Comparison of ENCODE assay signal across 17 cellular contexts in the genomic region with DNA sequence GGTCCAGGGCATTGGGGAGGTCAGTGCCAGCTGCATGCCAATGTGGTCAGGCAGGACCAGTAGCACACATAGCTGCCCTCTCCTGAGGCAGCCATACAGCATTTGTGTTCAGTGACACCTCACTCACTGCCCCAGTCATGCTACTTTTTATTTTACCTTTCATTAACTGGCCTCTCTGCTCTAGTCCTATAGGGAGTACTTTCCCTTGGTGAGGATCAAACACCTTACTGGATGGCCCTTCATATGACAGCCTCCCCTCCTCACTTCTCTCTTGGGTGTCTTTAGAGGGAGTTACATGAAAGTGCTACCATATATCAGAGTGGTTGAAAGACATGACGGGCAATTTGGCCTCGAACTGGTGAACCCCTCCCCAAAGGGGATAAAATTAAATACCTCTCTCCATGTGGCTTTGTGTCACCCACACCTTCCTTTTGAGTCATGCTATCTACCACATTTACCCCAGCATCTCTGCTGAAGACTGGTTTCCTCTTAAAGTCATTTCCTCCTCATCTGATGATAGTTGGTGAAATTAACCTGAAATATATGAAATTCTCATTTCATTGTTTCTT. TPM values are rescaled to one million over a fixed set of nuclear protein-coding genes. Genes with fewer than 3 reads are reported as not detected.
A peak's percentile ranks its signal among the peaks of the same experiment; 100 is the strongest.
DNase-seq lines count a peak whose midpoint lies in the region; ATAC-seq, FAIRE-seq and TF ChIP-seq lines count a peak whose summit lies in the region.
"Had no signal": no experiment of that assay in that cellular context is flagged by ENCODE, and none has a peak within 500 bp of the region (broad histone marks: within the 10 kb centered on the region; RNA-seq: fewer than 3 reads in every experiment).

No MANE protein-coding gene starts in this region.

- H3K27me3 Mint-ChIP-seq in T-helper 2 cell treated with Interferon-gamma antibody and Interleukin-4, amounts not matched to agents 5 μg/mL and 100 μg/mL, for 36 hours (ENCODE audit: low read depth), result no peaks in the 10 kb centered on the region

- BruUV-seq in GM12878 (replicated peaks; lab: Mats Ljungman, UMichigan), result no TSS peak

- H4K91ac ChIP-seq in trophoblast cell (ENCODE audit: low read depth, low read length), result no peak overlapping the region

- peak; percentile 68 for DNase-seq in activated CD8-positive, alpha-beta memory T cell treated with anti-CD3 and anti-CD28 coated beads for 24 hours
- DNase-seq in activated CD8-positive, alpha-beta memory T cell treated with anti-CD3 and anti-CD28 coated beads, Interleukin-2, amount 50 U/mL, for 48 hours, result no peak
- DNase-seq in T-helper 2 cell treated with Interferon-gamma antibody and Interleukin-4, amounts not matched to agents 5 μg/mL and 100 μg/mL, for 36 hours (ENCODE audit: low spot score), result peak; percentile 73
- DNase-seq in GM12878 (ENCODE audit: low read depth, low spot score) (no peak), trophoblast cell (no peak), cerebellum (ENCODE audit: low spot score) (no peak), adrenal gland (no peak)
- peak; percentile 12 to 38 for DNase-seq in stimulated activated CD8-positive, alpha-beta memory T cell treated with anti-CD3 and anti-CD28 coated beads, Interleukin-7, amount 100 ng/mL, for 4 hours (ENCODE audit: low read depth in 2 of 2)
- DNase-seq: HCEC 1CT, head of caudate nucleus, left ventricle myocardium inferior, NCI-H1417, NCI-H524 treated with DMSO at 0.1 percent for 48 hours, uterus had no signal

- in situ Hi-C loops in GM12878 (cut with MboI), result no loop called here

- no peak overlapping the region for H3K18ac ChIP-seq in trophoblast cell (ENCODE audit: low read length)

- H2AK5ac ChIP-seq in trophoblast cell (ENCODE audit: low read length), result no peak overlapping the region

- TF ChIP-seq CTCF in GM12878 (IDR thresholded peaks at IDR 0.05 in 2 of 3, conservative IDR thresholded peaks at IDR 0.05 in 1 of 3; ENCODE audit: control insufficient read depth in 2 of 3, extremely low read depth in 1 of 3, insufficient read depth in 1 of 3, low read depth in 3 of 3, low read length in 3 of 3), result no peak
- TF ChIP-seq CTCF in adrenal gland (IDR thresholded peaks at IDR 0.05), result no peak

- H3K36me3 Mint-ChIP-seq in T-helper 2 cell treated with Interferon-gamma antibody and Interleukin-4, amounts not matched to agents 5 μg/mL and 100 μg/mL, for 36 hours (ENCODE audit: low read depth), result peaks cover 21% of the 10 kb centered on the region

- H3K4me1 ChIP-seq in GM12878 (ENCODE audit: control insufficient read depth, insufficient read depth, low read length), result no peaks in the 10 kb centered on the region
- no peaks in the 10 kb centered on the region for H3K4me1 ChIP-seq in trophoblast cell (ENCODE audit: control insufficient read depth in 1 of 2, insufficient read depth in 2 of 2, low read length in 2 of 2)
- peaks cover 0 to 8% of the 10 kb centered on the region in 2 donors for H3K4me1 ChIP-seq in adrenal gland (replicated peaks in 1 of 2)
- H3K4me1 ChIP-seq: uterus had no signal

- H3K23ac ChIP-seq in trophoblast cell (ENCODE audit: low read length), result no peak overlapping the region

- peaks cover 31% of the 10 kb centered on the region for H3K4me1 Mint-ChIP-seq in T-helper 2 cell treated with Interferon-gamma antibody and Interleukin-4, amounts not matched to agents 5 μg/mL and 100 μg/mL, for 36 hours (ENCODE audit: low read depth)

- no peak for TF ChIP-seq EP300 in GM12878 (IDR thresholded peaks at IDR 0.05; ENCODE audit: borderline replicate concordance in 1 of 2, control insufficient read depth in 1 of 2, low read depth in 2 of 2, low read length in 2 of 2)

- 0% methylated on average over 2 of the region's 2 CpGs for WGBS in GM12878 (ENCODE audit: insufficient coverage, insufficient replicate concordance, low lambda C conversion rate, missing lambda C conversion rate)
- WGBS in trophoblast cell (ENCODE audit: extremely low coverage, insufficient coverage, insufficient read length), result no CpG with 5 or more reads among the region's 2 CpGs
- 19 to 35% (median 26%) methylated on average over 2 of the region's 2 CpGs for WGBS in adrenal gland, 4 donors

- no peaks in the 10 kb centered on the region for H4K20me1 ChIP-seq in GM12878 (ENCODE audit: control insufficient read depth, insufficient read depth)

- no peaks in the 10 kb centered on the region for H3K9me3 ChIP-seq in GM12878 (replicated peaks; ENCODE audit: control insufficient read depth, insufficient read depth, low read length)
- no peaks in the 10 kb centered on the region for H3K9me3 ChIP-seq in trophoblast cell (ENCODE audit: insufficient read depth, low read depth, low read length)
- H3K9me3 ChIP-seq in adrenal gland (replicated peaks in 1 of 3), result no peaks in the 10 kb centered on the region
- H3K9me3 ChIP-seq: left ventricle myocardium inferior, right atrium auricular region, uterus had no signal

- no peak overlapping the region for H2BK12ac ChIP-seq in trophoblast cell (ENCODE audit: low read length)

- H3K9ac ChIP-seq in GM12878 (ENCODE audit: control insufficient read depth, insufficient read depth, low read length) (no peak overlapping the region), trophoblast cell (ENCODE audit: low read length) (no peak overlapping the region)

- RAD21 ChIA-PET in GM12878 (lab: Charles Lee; ENCODE audit: unreplicated experiment), result interaction anchor here (0.8 to 1.3 kb wide), 2 partner anchors 41 to 223 kb away, joined by 4 to 7 read pairs; no protein-coding TSS in a partner anchor

- H3K27me3 ChIP-seq in GM12878 (replicated peaks in 1 of 2; ENCODE audit: control insufficient read depth in 2 of 2, insufficient read depth in 2 of 2, low read length in 1 of 2) (no peaks in the 10 kb centered on the region), trophoblast cell (ENCODE audit: insufficient read depth, low read length) (no peaks in the 10 kb centered on the region), adrenal gland (no peaks in the 10 kb centered on the region)
- H3K27me3 ChIP-seq: right atrium auricular region, uterus had no signal

- FAIRE-seq in GM12878 (lab: Jason Lieb, UNC), result no peak
- FAIRE-seq: astrocyte had no signal

- H3K4me3 Mint-ChIP-seq in T-helper 2 cell treated with Interferon-gamma antibody and Interleukin-4, amounts not matched to agents 5 μg/mL and 100 μg/mL, for 36 hours, result peak overlapping the region; percentile 66

- CTCF ChIA-PET in GM12878 (lab: Yijun Ruan, JAX), result interaction anchor here (0.9 to 1.8 kb wide), 3 partner anchors 11 to 298 kb away, joined by 3 to 4 read pairs (median 3); no protein-coding TSS in a partner anchor

- H2AFZ ChIP-seq in GM12878 (ENCODE audit: control insufficient read depth, low read depth, low read length) (no peak overlapping the region), trophoblast cell (ENCODE audit: insufficient read depth, low read length, poor library complexity) (no peak overlapping the region)

- H3K36me3 ChIP-seq in GM12878 (ENCODE audit: control insufficient read depth in 2 of 2, insufficient read depth in 2 of 2, low read length in 1 of 2), result no peaks in the 10 kb centered on the region
- no peaks in the 10 kb centered on the region for H3K36me3 ChIP-seq in trophoblast cell (ENCODE audit: control insufficient read depth in 1 of 2, insufficient read depth in 2 of 2, low read length in 2 of 2)
- peaks cover 0 to 8% of the 10 kb centered on the region in 2 donors for H3K36me3 ChIP-seq in adrenal gland (replicated peaks in 1 of 2)
- H3K36me3 ChIP-seq: uterus had no signal

- intact Hi-C loops in GM12878 (cut with micrococcal nuclease; ENCODE audit: unreplicated experiment) (loop anchor here (10.0 kb wide), 1 partner anchor 101 kb away; no protein-coding TSS in a partner anchor), adrenal gland (cut with DNase I) (no loop called here)

- H3K14ac ChIP-seq in trophoblast cell (ENCODE audit: low read length), result no peak overlapping the region

- no peak overlapping the region for H3K4ac ChIP-seq in trophoblast cell (ENCODE audit: low read depth, low read length)

- no peak for TF ChIP-seq POLR2A in GM12878 (IDR thresholded peaks at IDR 0.05; ENCODE audit: low read depth, low read length)
- no peak for TF ChIP-seq POLR2A in adrenal gland (IDR thresholded peaks at IDR 0.05)

- H3K4me3 ChIP-seq in GM12878 (no peak overlapping the region), trophoblast cell (ENCODE audit: low read depth, low read length) (no peak overlapping the region), adrenal gland (no peak overlapping the region)
- H3K4me3 ChIP-seq: left ventricle myocardium inferior, right atrium auricular region, uterus had no signal

- H3K27ac Mint-ChIP-seq in T-helper 2 cell treated with Interferon-gamma antibody and Interleukin-4, amounts not matched to agents 5 μg/mL and 100 μg/mL, for 36 hours, result peak overlapping the region; percentile 28

- POLR2A ChIA-PET in GM12878 (lab: Charles Lee), result no interaction called here

- no peak overlapping the region for H4K12ac ChIP-seq in trophoblast cell (ENCODE audit: low read depth, low read length)

- H3K4me2 ChIP-seq in GM12878 (ENCODE audit: control insufficient read depth, insufficient read depth) (no peak overlapping the region), trophoblast cell (ENCODE audit: low read length) (no peak overlapping the region)

- no peak overlapping the region for H4K8ac ChIP-seq in trophoblast cell (ENCODE audit: low read depth, low read length)

- H3K79me1 ChIP-seq in trophoblast cell (ENCODE audit: low read length), result no peaks in the 10 kb centered on the region

- H2BK5ac ChIP-seq in trophoblast cell (ENCODE audit: low read depth, low read length, poor library complexity), result no peak overlapping the region

- peak; percentile 40 for ATAC-seq in GM12878

- H3K27ac ChIP-seq in GM12878 (ENCODE audit: control insufficient read depth, insufficient read depth) (no peak overlapping the region), trophoblast cell (ENCODE audit: low read depth, low read length) (no peak overlapping the region), adrenal gland (no peak overlapping the region)
- H3K27ac ChIP-seq: left ventricle myocardium inferior, right atrium auricular region, uterus had no signal

- H3K79me2 ChIP-seq in GM12878 (ENCODE audit: control insufficient read depth, insufficient read depth, low read length) (no peaks in the 10 kb centered on the region), trophoblast cell (ENCODE audit: control insufficient read depth, insufficient read depth, low read length, poor library complexity) (no peaks in the 10 kb centered on the region)

- no peak overlapping the region for H2BK120ac ChIP-seq in trophoblast cell (ENCODE audit: insufficient read depth, low read length, poor library complexity)

- no peaks in the 10 kb centered on the region for H3K9me3 Mint-ChIP-seq in T-helper 2 cell treated with Interferon-gamma antibody and Interleukin-4, amounts not matched to agents 5 μg/mL and 100 μg/mL, for 36 hours

- SMC1A ChIA-PET in GM12878 (lab: Charles Lee; ENCODE audit: uncharacterized antibody, unreplicated experiment), result interaction anchor here (0.8 to 1.3 kb wide), 2 partner anchors 10 to 246 kb away, joined by 3 to 5 read pairs; no protein-coding TSS in a partner anchor

- no peak for TF ChIP-seq RAD21 in GM12878 (IDR thresholded peaks at IDR 0.05; ENCODE audit: insufficient read depth, low read depth, low read length)

RNA-seq across cellular contexts. Expression of gene RLBP1, which starts 17.6 kb away (rescaled TPM):
- not detected in 2 replicates for total RNA-seq in GM12878 (2013; cell fraction: nucleolus; rRNA removed)
- total RNA-seq in GM12878 (2014; rRNA removed), result 0.06 and 0.44 TPM in 2 replicates
- total RNA-seq in GM12878 (2014; rRNA removed; fragmentation: Illumina TruSeq; extraction: Trizol), result not detected in 2 replicates
- total RNA-seq in GM12878 (2021), result not detected in 2 replicates
- polyA plus RNA-seq in GM12878 (2011; ENCODE audit: low read depth), result not detected
- not detected in 2 replicates for polyA plus RNA-seq in GM12878 (2011; rRNA removed)
- 0.03 and 0.07 TPM in 2 replicates for polyA plus RNA-seq in GM12878 (2011; cell fraction: cytosol; rRNA removed)
- not detected in 2 replicates for polyA plus RNA-seq in GM12878 (2011; cell fraction: nucleus; rRNA removed)
- polyA plus RNA-seq in GM12878 (2012), result not detected in 2 replicates
- polyA plus RNA-seq in GM12878 (2014; fragmentation: Illumina TruSeq; extraction: Trizol), result 0.40 TPM in 1 of 2 replicates, not detected in the other
- polyA plus RNA-seq in GM12878 (2014; fragmentation: Nextera tagmentation; extraction: Ambion mirVana), result not detected
- polyA plus RNA-seq in GM12878 (2014; rRNA removed), result not detected in 2 replicates
- polyA plus RNA-seq in GM12878 (2016; fragmentation: Nextera tagmentation; extraction: Ambion mirVana), result not detected
- polyA minus RNA-seq in GM12878 (2011; rRNA and poly(A)+ RNA removed), result not detected in 2 replicates
- not detected in 2 replicates for polyA minus RNA-seq in GM12878 (2011; cell fraction: cytosol; rRNA and poly(A)+ RNA removed)
- polyA minus RNA-seq in GM12878 (2011; cell fraction: nucleus; rRNA and poly(A)+ RNA removed), result not detected in 2 replicates
- 3.7 and 4.2 TPM in 2 replicates for polyA plus RNA-seq in trophoblast cell (2013)
- 0.18 TPM for total RNA-seq in cerebellum
- not detected for total RNA-seq in adrenal gland
- under 1 TPM in 2 of 3 donors, not detected in 1; 0.10 to 0.16 TPM for polyA plus RNA-seq in adrenal gland
- total RNA-seq: astrocyte, left ventricle myocardium inferior, right atrium auricular region, uterus had no signal
- polyA plus RNA-seq: AG04450 had no signal

RNA-seq across cellular contexts. Expression of gene FANCI, which starts 40.0 kb away (rescaled TPM):
- total RNA-seq in GM12878 (2013; cell fraction: nucleolus; rRNA removed), result 136 and 139 TPM in 2 replicates
- total RNA-seq in GM12878 (2014; rRNA removed) (69.4 and 73.0 TPM in 2 replicates), GM12878 (2014; rRNA removed; fragmentation: Illumina TruSeq; extraction: Trizol) (84.8 and 85.1 TPM in 2 replicates), GM12878 (2021) (110 and 114 TPM in 2 replicates), cerebellum (29.4 TPM), adrenal gland (1 to 10 TPM; 1.5 to 9.1 (median 5.7) TPM)
- polyA plus RNA-seq in GM12878 (2011; ENCODE audit: low read depth), result 39.2 TPM
- polyA plus RNA-seq in GM12878 (2011; rRNA removed) (80.0 and 108 TPM in 2 replicates), GM12878 (2014; fragmentation: Illumina TruSeq; extraction: Trizol) (89.4 and 107 TPM in 2 replicates), GM12878 (2014; fragmentation: Nextera tagmentation; extraction: Ambion mirVana) (10 to 100 TPM; 38.1 to 51.0 TPM), GM12878 (2014; rRNA removed) (60.8 and 73.6 TPM in 2 replicates), GM12878 (2016; fragmentation: Nextera tagmentation; extraction: Ambion mirVana) (100 to 1,000 TPM; 126 to 129 TPM), adrenal gland (1 to 10 TPM; 2.9 to 4.5 (median 3.3) TPM)
- polyA plus RNA-seq in GM12878 (2011; cell fraction: cytosol; rRNA removed), result 40.6 TPM in 2 replicates
- 103 and 117 TPM in 2 replicates for polyA plus RNA-seq in GM12878 (2011; cell fraction: nucleus; rRNA removed)
- 49.6 and 52.9 TPM in 2 replicates for polyA plus RNA-seq in GM12878 (2012)
- polyA minus RNA-seq in GM12878 (2011; rRNA and poly(A)+ RNA removed), result 75.4 and 101 TPM in 2 replicates
- 31.8 and 35.1 TPM in 2 replicates for polyA minus RNA-seq in GM12878 (2011; cell fraction: cytosol; rRNA and poly(A)+ RNA removed)
- polyA minus RNA-seq in GM12878 (2011; cell fraction: nucleus; rRNA and poly(A)+ RNA removed), result 64.9 and 74.2 TPM in 2 replicates
- polyA plus RNA-seq in trophoblast cell (2013), result 37.8 and 38.4 TPM in 2 replicates

Comparison
In these comparisons a context has a peak if more than half of its experiments do, and no peak if none do; other contexts are left out.
1. DNase-seq: peak in activated CD8-positive, alpha-beta memory T cell treated with anti-CD3 and anti-CD28 coated beads for 24 hours (single experiment), T-helper 2 cell treated with Interferon-gamma antibody and Interleukin-4, amounts not matched to agents 5 μg/mL and 100 μg/mL, for 36 hours (single experiment) and stimulated activated CD8-positive, alpha-beta memory T cell treated with anti-CD3 and anti-CD28 coated beads, Interleukin-7, amount 100 ng/mL, for 4 hours (2 of 2); none in activated CD8-positive, alpha-beta memory T cell treated with anti-CD3 and anti-CD28 coated beads, Interleukin-2, amount 50 U/mL, for 48 hours (single experiment), GM12878 (single experiment), trophoblast cell (0 of 2), cerebellum (single experiment) and adrenal gland (0 of 7).